1 cellular context compared by ENCODE assay signal in genomic region chr5:140261403-140262171, GRCh38.
TF ChIP-seq lines count a peak whose summit lies in the region.

No MANE protein-coding gene starts in this region.

TF ChIP-seq in HCT116, 20 proteins besides CTCF, POLR2A, EP300 and RAD21 (continued from another document):
- TF ChIP-seq REST (IDR thresholded peaks at IDR 0.05; ENCODE audit: low read depth) (no peak), ZBTB33 (IDR thresholded peaks at IDR 0.05; ENCODE audit: extremely low read depth, insufficient replicate concordance, low read length) (no peak), ELF1 (IDR thresholded peaks at IDR 0.05; ENCODE audit: borderline replicate concordance, low read depth) (no peak), CEBPB (IDR thresholded peaks at IDR 0.05; ENCODE audit: low read depth) (peak; percentile 19), SP1 (IDR thresholded peaks at IDR 0.05; ENCODE audit: low read depth) (peak; percentile 63), MAX (IDR thresholded peaks at IDR 0.05) (peak; percentile 27; the same call in 1 of the 2 replicates), EZH2 (IDR thresholded peaks at IDR 0.05) (no peak)
